22 cellular contexts compared by ENCODE assay signal in genomic region chr12:68376901-68377300, GRCh38.
"Had no signal": no experiment of that assay in that cellular context is flagged by ENCODE, and none has a peak within 500 bp of the region (broad histone marks: within the 10 kb centered on the region; RNA-seq: fewer than 3 reads in every experiment).

No MANE protein-coding gene starts in this region.

- H3K27ac ChIP-seq: breast epithelium, hepatocyte, ovary, tibial artery had no signal

- H3K27me3 ChIP-seq: breast epithelium, hepatocyte, neutrophil, ovary, tibial artery had no signal

- H3K4me1 ChIP-seq: breast epithelium had no signal

- ATAC-seq: activated CD4-positive, alpha-beta T cell treated with anti-CD3 and anti-CD28 coated beads for 36 hours; activated T-helper 17 cell treated with anti-CD3 and anti-CD28 coated beads, Interleukin-2, amount 50 U/mL, for 72 hours; natural killer cell; right cardiac atrium; stimulated activated naive CD8-positive, alpha-beta T cell treated with anti-CD3 and anti-CD28 coated beads, Interleukin-15, amount 100 ng/mL, for 72 hours had no signal

- DNase-seq: activated B cell treated with CpG ODN at 0.5 μM for 24 hours; activated CD4-positive, alpha-beta T cell treated with anti-CD3 and anti-CD28 coated beads for 36 hours; activated CD4-positive, alpha-beta T cell treated with anti-CD3 and anti-CD28 coated beads, Interleukin-2, amount 50 U/mL, for 4 hours; activated CD8-positive, alpha-beta memory T cell treated with anti-CD3 and anti-CD28 coated beads for 24 hours; activated CD8-positive, alpha-beta memory T cell treated with anti-CD3 and anti-CD28 coated beads, Interleukin-2, amount 50 U/mL, for 4 hours; activated T-cell treated with anti-CD3 and anti-CD28 coated beads, Interleukin-2, amount 50 U/mL, for 24 hours; cortex of kidney; foreskin fibroblast; midbrain; natural killer cell; ovary; right cardiac atrium; stimulated activated CD4-positive, alpha-beta T cell treated with anti-CD3 and anti-CD28 coated beads, Interleukin-12 subunit alpha, Interleukin-12 subunit beta, amount 100 ng/mL, for 4 hours; stimulated activated CD4-positive, alpha-beta T cell treated with anti-CD3 and anti-CD28 coated beads, Interleukin-4, amount 100 ng/mL, for 4 hours; stimulated activated naive CD8-positive, alpha-beta T cell treated with anti-CD3 and anti-CD28 coated beads, Interleukin-15, amount 100 ng/mL, for 72 hours; T1000; tibial artery had no signal

- H3K4me3 ChIP-seq: breast epithelium, hepatocyte, ovary, tibial artery had no signal

- H3K27ac Mint-ChIP-seq: activated CD4-positive, alpha-beta T cell treated with anti-CD3 and anti-CD28 coated beads for 36 hours; activated T-cell treated with anti-CD3 and anti-CD28 coated beads, Interleukin-2, amount 50 U/mL, for 24 hours had no signal

- H3K27me3 Mint-ChIP-seq: activated B cell treated with CpG ODN at 0.5 μM for 24 hours; activated CD4-positive, alpha-beta T cell treated with anti-CD3 and anti-CD28 coated beads for 36 hours; activated naive CD8-positive, alpha-beta T cell; activated T-cell treated with anti-CD3 and anti-CD28 coated beads, Interleukin-2, amount 50 U/mL, for 24 hours; activated T-helper 17 cell treated with anti-CD3 and anti-CD28 coated beads, Interleukin-2, amount 50 U/mL, for 72 hours; stimulated activated naive CD8-positive, alpha-beta T cell treated with anti-CD3 and anti-CD28 coated beads, Interleukin-15, amount 100 ng/mL, for 72 hours had no signal

- H3K9me3 ChIP-seq: breast epithelium, neutrophil, ovary, tibial artery had no signal

- H3K4me3 Mint-ChIP-seq: activated B cell treated with CpG ODN at 0.5 μM for 24 hours; activated CD4-positive, alpha-beta T cell treated with anti-CD3 and anti-CD28 coated beads for 36 hours; activated naive CD8-positive, alpha-beta T cell; activated T-cell treated with anti-CD3 and anti-CD28 coated beads, Interleukin-2, amount 50 U/mL, for 24 hours; natural killer cell had no signal

- H3K36me3 ChIP-seq: breast epithelium, neutrophil, ovary, tibial artery had no signal

- H3K9me3 Mint-ChIP-seq: activated B cell treated with CpG ODN at 0.5 μM for 24 hours; activated T-helper 17 cell treated with anti-CD3 and anti-CD28 coated beads, Interleukin-2, amount 50 U/mL, for 72 hours; natural killer cell; stimulated activated naive CD8-positive, alpha-beta T cell treated with anti-CD3 and anti-CD28 coated beads, Interleukin-15, amount 100 ng/mL, for 72 hours had no signal

- H3K36me3 Mint-ChIP-seq: natural killer cell had no signal
